In the genomic region with DNA sequence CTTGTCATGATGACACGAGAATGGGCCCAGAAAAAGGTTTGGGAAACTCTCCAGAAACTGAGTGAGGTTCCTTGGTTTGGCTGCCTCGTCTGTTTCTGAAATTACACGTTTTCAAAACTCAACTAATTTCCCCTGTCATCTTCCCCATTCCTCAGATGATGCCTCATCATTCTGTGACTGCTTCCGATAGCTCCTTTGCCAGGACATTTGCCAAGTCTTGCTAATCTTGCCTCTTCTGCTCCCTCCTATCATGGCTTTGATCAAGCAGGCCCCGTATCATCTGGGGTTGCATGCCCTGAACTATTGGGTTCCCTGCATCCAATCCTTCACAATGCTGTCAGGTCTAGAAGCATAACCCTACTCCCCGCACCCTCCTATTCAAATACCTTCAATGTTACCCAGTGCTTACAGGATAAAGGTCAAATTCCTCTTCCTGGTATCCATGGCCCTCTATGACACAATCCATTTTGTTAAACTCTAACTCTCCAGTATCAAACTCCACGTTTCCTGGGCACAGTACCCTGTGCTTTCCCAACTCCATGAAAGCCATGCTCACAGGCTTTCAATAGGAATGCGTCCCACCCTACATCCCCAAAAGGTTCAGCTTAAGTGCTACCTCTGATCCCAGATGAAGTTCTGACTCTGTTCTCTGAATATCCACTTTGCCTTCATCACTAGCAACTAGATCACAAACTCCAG, we compare ENCODE assay signal across 1 cellular context.
TF ChIP-seq lines count a peak whose summit lies in the region.

No MANE protein-coding gene starts in this region.

TF ChIP-seq in HepG2, 621 proteins besides CTCF, POLR2A, EP300 and RAD21 (continued from another document and continues in another):
- TF ChIP-seq, protein P1, sequence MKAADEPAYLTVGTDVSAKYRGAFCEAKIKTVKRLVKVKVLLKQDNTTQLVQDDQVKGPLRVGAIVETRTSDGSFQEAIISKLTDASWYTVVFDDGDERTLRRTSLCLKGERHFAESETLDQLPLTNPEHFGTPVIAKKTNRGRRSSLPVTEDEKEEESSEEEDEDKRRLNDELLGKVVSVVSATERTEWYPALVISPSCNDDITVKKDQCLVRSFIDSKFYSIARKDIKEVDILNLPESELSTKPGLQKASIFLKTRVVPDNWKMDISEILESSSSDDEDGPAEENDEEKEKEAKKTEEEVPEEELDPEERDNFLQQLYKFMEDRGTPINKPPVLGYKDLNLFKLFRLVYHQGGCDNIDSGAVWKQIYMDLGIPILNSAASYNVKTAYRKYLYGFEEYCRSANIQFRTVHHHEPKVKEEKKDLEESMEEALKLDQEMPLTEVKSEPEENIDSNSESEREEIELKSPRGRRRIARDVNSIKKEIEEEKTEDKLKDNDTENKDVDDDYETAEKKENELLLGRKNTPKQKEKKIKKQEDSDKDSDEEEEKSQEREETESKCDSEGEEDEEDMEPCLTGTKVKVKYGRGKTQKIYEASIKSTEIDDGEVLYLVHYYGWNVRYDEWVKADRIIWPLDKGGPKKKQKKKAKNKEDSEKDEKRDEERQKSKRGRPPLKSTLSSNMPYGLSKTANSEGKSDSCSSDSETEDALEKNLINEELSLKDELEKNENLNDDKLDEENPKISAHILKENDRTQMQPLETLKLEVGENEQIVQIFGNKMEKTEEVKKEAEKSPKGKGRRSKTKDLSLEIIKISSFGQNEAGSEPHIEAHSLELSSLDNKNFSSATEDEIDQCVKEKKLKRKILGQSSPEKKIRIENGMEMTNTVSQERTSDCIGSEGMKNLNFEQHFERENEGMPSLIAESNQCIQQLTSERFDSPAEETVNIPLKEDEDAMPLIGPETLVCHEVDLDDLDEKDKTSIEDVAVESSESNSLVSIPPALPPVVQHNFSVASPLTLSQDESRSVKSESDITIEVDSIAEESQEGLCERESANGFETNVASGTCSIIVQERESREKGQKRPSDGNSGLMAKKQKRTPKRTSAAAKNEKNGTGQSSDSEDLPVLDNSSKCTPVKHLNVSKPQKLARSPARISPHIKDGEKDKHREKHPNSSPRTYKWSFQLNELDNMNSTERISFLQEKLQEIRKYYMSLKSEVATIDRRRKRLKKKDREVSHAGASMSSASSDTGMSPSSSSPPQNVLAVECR (CRISPR knock-in tag; IDR thresholded peaks at IDR 0.05; ENCODE audit: borderline replicate concordance) = peak; percentile 43; the same call in 1 of the 2 replicates
- TF ChIP-seq PHF21A (CRISPR knock-in tag; IDR thresholded peaks at IDR 0.05) (peak; percentile 29; the same call in 1 of the 2 replicates), RBM22 (optimal IDR thresholded peaks at IDR 0.05; ENCODE audit: low read length) (peak; percentile 95), STAG1 (CRISPR knock-in tag; IDR thresholded peaks at IDR 0.05) (no peak), IKZF4 (CRISPR knock-in tag; IDR thresholded peaks at IDR 0.05; ENCODE audit: borderline replicate concordance, low read depth, not compliant biosample characterization) (no peak), MED1 (CRISPR knock-in tag; IDR thresholded peaks at IDR 0.05) (peak; percentile 75), HNF4A (CRISPR knock-in tag; IDR thresholded peaks at IDR 0.05) (peak; percentile 93), NR2F1 (CRISPR knock-in tag; IDR thresholded peaks at IDR 0.05) (peak in 1 of 2 experiments; percentile 56; a peak in 1 of 4 replicates), FOXP1 (IDR thresholded peaks at IDR 0.05) (no peak), FOXP1 (CRISPR knock-in tag; IDR thresholded peaks at IDR 0.05) (peak; percentile 49; the same call in 1 of the 2 replicates), GTF2F1 (IDR thresholded peaks at IDR 0.05; ENCODE audit: low read length) (no peak), SKI (IDR thresholded peaks at IDR 0.05; ENCODE audit: partially characterized antibody) (peak; percentile 28), ZNF644 (CRISPR knock-in tag; IDR thresholded peaks at IDR 0.05; ENCODE audit: low read depth) (peak; percentile 79), RARA (CRISPR knock-in tag; IDR thresholded peaks at IDR 0.05) (peak; percentile 63), HDAC2 (CRISPR knock-in tag; IDR thresholded peaks at IDR 0.05) (peak; percentile 71), ZKSCAN8 (CRISPR knock-in tag; IDR thresholded peaks at IDR 0.05; ENCODE audit: borderline replicate concordance) (0 out of 2 replicates have a peak, but pooled peaks have one; percentile 16), ZNF451 (CRISPR knock-in tag; IDR thresholded peaks at IDR 0.05) (no peak), ZNF232 (CRISPR knock-in tag; IDR thresholded peaks at IDR 0.05; ENCODE audit: borderline replicate concordance) (0 out of 2 replicates have a peak, but pooled peaks have one; percentile 51), SPEN (CRISPR knock-in tag; IDR thresholded peaks at IDR 0.05; ENCODE audit: low read depth) (0 out of 2 replicates have a peak, but pooled peaks have one; percentile 38), IRF2 (CRISPR knock-in tag; IDR thresholded peaks at IDR 0.05) (peak; percentile 35; the same call in 1 of the 2 replicates), PCBP2 (optimal IDR thresholded peaks at IDR 0.05; ENCODE audit: low read depth, low read length, poor library complexity, severe bottlenecking) (no peak), FOXJ3 (CRISPR knock-in tag; IDR thresholded peaks at IDR 0.05; ENCODE audit: borderline replicate concordance) (0 out of 2 replicates have a peak, but pooled peaks have one; percentile 47), SRY (CRISPR knock-in tag; IDR thresholded peaks at IDR 0.05) (no peak), YEATS4 (CRISPR knock-in tag; IDR thresholded peaks at IDR 0.05; ENCODE audit: borderline replicate concordance) (0 out of 2 replicates have a peak, but pooled peaks have one; percentile 50), PAF1 (CRISPR knock-in tag; IDR thresholded peaks at IDR 0.05) (no peak), ZNF460 (CRISPR knock-in tag; IDR thresholded peaks at IDR 0.05; ENCODE audit: borderline replicate concordance) (no peak), ETV5 (CRISPR knock-in tag; IDR thresholded peaks at IDR 0.05; ENCODE audit: borderline replicate concordance) (peak; percentile 50; the same call in 1 of the 2 replicates), ZNF350 (CRISPR knock-in tag; IDR thresholded peaks at IDR 0.05; ENCODE audit: borderline replicate concordance, low read depth) (no peak), SOX5 (CRISPR knock-in tag; IDR thresholded peaks at IDR 0.05; ENCODE audit: borderline replicate concordance) (peak; percentile 52; the same call in 1 of the 2 replicates), BCL6 (CRISPR knock-in tag; IDR thresholded peaks at IDR 0.05) (peak; percentile 74), PPARG (CRISPR knock-in tag; conservative IDR thresholded peaks at IDR 0.05) (peak; percentile 98), MIER2 (CRISPR knock-in tag; IDR thresholded peaks at IDR 0.05) (peak; percentile 41; the same call in 1 of the 2 replicates), POLR2AphosphoS5 (IDR thresholded peaks at IDR 0.05; ENCODE audit: low read depth, low read length) (peak; percentile 60), GATAD2A (CRISPR knock-in tag; IDR thresholded peaks at IDR 0.05) (peak; percentile 76), JUND (CRISPR knock-in tag; IDR thresholded peaks at IDR 0.05) (0 out of 2 replicates have a peak, but pooled peaks have one; percentile 17)
- TF ChIP-seq, protein P2, sequence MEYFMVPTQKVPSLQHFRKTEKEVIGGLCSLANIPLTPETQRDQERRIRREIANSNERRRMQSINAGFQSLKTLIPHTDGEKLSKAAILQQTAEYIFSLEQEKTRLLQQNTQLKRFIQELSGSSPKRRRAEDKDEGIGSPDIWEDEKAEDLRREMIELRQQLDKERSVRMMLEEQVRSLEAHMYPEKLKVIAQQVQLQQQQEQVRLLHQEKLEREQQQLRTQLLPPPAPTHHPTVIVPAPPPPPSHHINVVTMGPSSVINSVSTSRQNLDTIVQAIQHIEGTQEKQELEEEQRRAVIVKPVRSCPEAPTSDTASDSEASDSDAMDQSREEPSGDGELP (IDR thresholded peaks at IDR 0.05; ENCODE audit: borderline replicate concordance, low read depth) = no peak
- TF ChIP-seq, protein P3, sequence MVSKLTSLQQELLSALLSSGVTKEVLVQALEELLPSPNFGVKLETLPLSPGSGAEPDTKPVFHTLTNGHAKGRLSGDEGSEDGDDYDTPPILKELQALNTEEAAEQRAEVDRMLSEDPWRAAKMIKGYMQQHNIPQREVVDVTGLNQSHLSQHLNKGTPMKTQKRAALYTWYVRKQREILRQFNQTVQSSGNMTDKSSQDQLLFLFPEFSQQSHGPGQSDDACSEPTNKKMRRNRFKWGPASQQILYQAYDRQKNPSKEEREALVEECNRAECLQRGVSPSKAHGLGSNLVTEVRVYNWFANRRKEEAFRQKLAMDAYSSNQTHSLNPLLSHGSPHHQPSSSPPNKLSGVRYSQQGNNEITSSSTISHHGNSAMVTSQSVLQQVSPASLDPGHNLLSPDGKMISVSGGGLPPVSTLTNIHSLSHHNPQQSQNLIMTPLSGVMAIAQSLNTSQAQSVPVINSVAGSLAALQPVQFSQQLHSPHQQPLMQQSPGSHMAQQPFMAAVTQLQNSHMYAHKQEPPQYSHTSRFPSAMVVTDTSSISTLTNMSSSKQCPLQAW (CRISPR knock-in tag; IDR thresholded peaks at IDR 0.05) = peak; percentile 69
- TF ChIP-seq, protein P4, sequence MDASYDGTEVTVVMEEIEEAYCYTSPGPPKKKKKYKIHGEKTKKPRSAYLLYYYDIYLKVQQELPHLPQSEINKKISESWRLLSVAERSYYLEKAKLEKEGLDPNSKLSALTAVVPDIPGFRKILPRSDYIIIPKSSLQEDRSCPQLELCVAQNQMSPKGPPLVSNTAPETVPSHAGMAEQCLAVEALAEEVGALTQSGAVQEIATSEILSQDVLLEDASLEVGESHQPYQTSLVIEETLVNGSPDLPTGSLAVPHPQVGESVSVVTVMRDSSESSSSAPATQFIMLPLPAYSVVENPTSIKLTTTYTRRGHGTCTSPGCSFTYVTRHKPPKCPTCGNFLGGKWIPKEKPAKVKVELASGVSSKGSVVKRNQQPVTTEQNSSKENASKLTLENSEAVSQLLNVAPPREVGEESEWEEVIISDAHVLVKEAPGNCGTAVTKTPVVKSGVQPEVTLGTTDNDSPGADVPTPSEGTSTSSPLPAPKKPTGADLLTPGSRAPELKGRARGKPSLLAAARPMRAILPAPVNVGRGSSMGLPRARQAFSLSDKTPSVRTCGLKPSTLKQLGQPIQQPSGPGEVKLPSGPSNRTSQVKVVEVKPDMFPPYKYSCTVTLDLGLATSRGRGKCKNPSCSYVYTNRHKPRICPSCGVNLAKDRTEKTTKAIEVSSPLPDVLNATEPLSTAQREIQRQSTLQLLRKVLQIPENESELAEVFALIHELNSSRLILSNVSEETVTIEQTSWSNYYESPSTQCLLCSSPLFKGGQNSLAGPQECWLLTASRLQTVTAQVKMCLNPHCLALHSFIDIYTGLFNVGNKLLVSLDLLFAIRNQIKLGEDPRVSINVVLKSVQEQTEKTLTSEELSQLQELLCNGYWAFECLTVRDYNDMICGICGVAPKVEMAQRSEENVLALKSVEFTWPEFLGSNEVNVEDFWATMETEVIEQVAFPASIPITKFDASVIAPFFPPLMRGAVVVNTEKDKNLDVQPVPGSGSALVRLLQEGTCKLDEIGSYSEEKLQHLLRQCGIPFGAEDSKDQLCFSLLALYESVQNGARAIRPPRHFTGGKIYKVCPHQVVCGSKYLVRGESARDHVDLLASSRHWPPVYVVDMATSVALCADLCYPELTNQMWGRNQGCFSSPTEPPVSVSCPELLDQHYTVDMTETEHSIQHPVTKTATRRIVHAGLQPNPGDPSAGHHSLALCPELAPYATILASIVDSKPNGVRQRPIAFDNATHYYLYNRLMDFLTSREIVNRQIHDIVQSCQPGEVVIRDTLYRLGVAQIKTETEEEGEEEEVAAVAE (CRISPR knock-in tag; IDR thresholded peaks at IDR 0.05; ENCODE audit: borderline replicate concordance) = 0 out of 2 replicates have a peak, but pooled peaks have one; percentile 30
- TF ChIP-seq, protein P5, sequence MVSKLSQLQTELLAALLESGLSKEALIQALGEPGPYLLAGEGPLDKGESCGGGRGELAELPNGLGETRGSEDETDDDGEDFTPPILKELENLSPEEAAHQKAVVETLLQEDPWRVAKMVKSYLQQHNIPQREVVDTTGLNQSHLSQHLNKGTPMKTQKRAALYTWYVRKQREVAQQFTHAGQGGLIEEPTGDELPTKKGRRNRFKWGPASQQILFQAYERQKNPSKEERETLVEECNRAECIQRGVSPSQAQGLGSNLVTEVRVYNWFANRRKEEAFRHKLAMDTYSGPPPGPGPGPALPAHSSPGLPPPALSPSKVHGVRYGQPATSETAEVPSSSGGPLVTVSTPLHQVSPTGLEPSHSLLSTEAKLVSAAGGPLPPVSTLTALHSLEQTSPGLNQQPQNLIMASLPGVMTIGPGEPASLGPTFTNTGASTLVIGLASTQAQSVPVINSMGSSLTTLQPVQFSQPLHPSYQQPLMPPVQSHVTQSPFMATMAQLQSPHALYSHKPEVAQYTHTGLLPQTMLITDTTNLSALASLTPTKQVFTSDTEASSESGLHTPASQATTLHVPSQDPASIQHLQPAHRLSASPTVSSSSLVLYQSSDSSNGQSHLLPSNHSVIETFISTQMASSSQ (IDR thresholded peaks at IDR 0.05; ENCODE audit: low read depth) = peak; percentile 42; the same call in 1 of the 2 replicates
- TF ChIP-seq, protein P5 (CRISPR knock-in tag; IDR thresholded peaks at IDR 0.05; ENCODE audit: borderline replicate concordance) = no peak; the same call in 1 of the 2 replicates
- TF ChIP-seq, protein P6, sequence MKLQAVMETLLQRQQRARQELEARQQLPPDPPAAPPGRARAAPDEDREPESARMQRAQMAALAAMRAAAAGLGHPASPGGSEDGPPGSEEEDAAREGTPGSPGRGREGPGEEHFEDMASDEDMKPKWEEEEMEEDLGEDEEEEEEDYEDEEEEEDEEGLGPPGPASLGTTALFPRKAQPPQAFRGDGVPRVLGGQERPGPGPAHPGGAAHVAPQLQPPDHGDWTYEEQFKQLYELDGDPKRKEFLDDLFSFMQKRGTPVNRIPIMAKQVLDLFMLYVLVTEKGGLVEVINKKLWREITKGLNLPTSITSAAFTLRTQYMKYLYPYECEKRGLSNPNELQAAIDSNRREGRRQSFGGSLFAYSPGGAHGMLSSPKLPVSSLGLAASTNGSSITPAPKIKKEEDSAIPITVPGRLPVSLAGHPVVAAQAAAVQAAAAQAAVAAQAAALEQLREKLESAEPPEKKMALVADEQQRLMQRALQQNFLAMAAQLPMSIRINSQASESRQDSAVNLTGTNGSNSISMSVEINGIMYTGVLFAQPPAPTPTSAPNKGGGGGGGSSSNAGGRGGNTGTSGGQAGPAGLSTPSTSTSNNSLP (IDR thresholded peaks at IDR 0.05; ENCODE audit: low read depth, low read length) = peak; percentile 85
